8 cellular contexts compared by ENCODE assay signal in genomic region chr2:231642631-231643493, GRCh38. TPM values are rescaled to one million over a fixed set of nuclear protein-coding genes. Genes with fewer than 3 reads are reported as not detected.
DNase-seq lines count a peak whose midpoint lies in the region; ATAC-seq and TF ChIP-seq lines count a peak whose summit lies in the region.

No MANE protein-coding gene starts in this region.

- H3K36me3 Mint-ChIP-seq in activated CD4-positive, alpha-beta T cell treated with anti-CD3 and anti-CD28 coated beads, Interleukin-2, amount 10 ng/mL, durations not matched to agents 24 days and 14 days (ENCODE audit: low read depth): no peaks in the 10 kb centered on the region
- H3K36me3 Mint-ChIP-seq in mesothelial cell of epicardium: no peaks in the 10 kb centered on the region

- no peaks in the 10 kb centered on the region for H3K9me3 ChIP-seq in BLaER1

- ATAC-seq in GM21447 (IDR thresholded peaks at IDR 0.05; ENCODE audit: unreplicated experiment): peak; percentile 72

- peak overlapping the region; percentile 71 for H3K9ac ChIP-seq in BLaER1

- H3K27me3 ChIP-seq in BLaER1: no peaks in the 10 kb centered on the region

- peak overlapping the region; percentile 54 for H3K4me3 ChIP-seq in BLaER1

- H3K36me3 ChIP-seq in BLaER1: no peaks in the 10 kb centered on the region

- H4K20me1 ChIP-seq in BLaER1: no peaks in the 10 kb centered on the region

- DNase-seq in NAMALWA (ENCODE audit: low spot score) (peak; percentile 77), dedifferentiated amniotic fluid mesenchymal stem cell (ENCODE audit: extremely low spot score) (peak; percentile 98), mesothelial cell of epicardium (ENCODE audit: low spot score in 2 of 2, unreplicated experiment in 2 of 2) (peak; percentile 53 to 66), NCI-H524 (lab: John Stamatoyannopoulos, UW) (no peak)
- DNase-seq in activated CD4-positive, alpha-beta T cell treated with anti-CD3 and anti-CD28 coated beads, Interleukin-2, amount 10 ng/mL, durations not matched to agents 24 days and 14 days: peak; percentile 92
- DNase-seq in stimulated activated CD8-positive, alpha-beta memory T cell treated with anti-CD3 and anti-CD28 coated beads, Interleukin-4, amount 100 ng/mL, for 4 hours (ENCODE audit: low read depth in 2 of 2, low spot score in 1 of 2): peak; percentile 21 to 24

- H3K27me3 Mint-ChIP-seq in activated CD4-positive, alpha-beta T cell treated with anti-CD3 and anti-CD28 coated beads, Interleukin-2, amount 10 ng/mL, durations not matched to agents 24 days and 14 days: no peaks in the 10 kb centered on the region
- H3K27me3 Mint-ChIP-seq in mesothelial cell of epicardium (ENCODE audit: low read depth): no peaks in the 10 kb centered on the region

- H3K4me1 Mint-ChIP-seq in activated CD4-positive, alpha-beta T cell treated with anti-CD3 and anti-CD28 coated beads, Interleukin-2, amount 10 ng/mL, durations not matched to agents 24 days and 14 days: peaks cover 29% of the 10 kb centered on the region
- peaks cover 22% of the 10 kb centered on the region for H3K4me1 Mint-ChIP-seq in mesothelial cell of epicardium

- peak overlapping the region; percentile 89 for H3K4me2 ChIP-seq in BLaER1

- peak overlapping the region; percentile 77 for H3K4me3 Mint-ChIP-seq in activated CD4-positive, alpha-beta T cell treated with anti-CD3 and anti-CD28 coated beads, Interleukin-2, amount 10 ng/mL, durations not matched to agents 24 days and 14 days
- H3K4me3 Mint-ChIP-seq in mesothelial cell of epicardium: peak overlapping the region; percentile 47

- H3K4me1 ChIP-seq in BLaER1: peaks cover 98% of the 10 kb centered on the region

- H3K9me3 Mint-ChIP-seq in activated CD4-positive, alpha-beta T cell treated with anti-CD3 and anti-CD28 coated beads, Interleukin-2, amount 10 ng/mL, durations not matched to agents 24 days and 14 days: no peaks in the 10 kb centered on the region
- H3K9me3 Mint-ChIP-seq in mesothelial cell of epicardium: no peaks in the 10 kb centered on the region

- peak overlapping the region; percentile 89 for H3K27ac ChIP-seq in BLaER1

- intact Hi-C loops in activated CD4-positive, alpha-beta T cell treated with anti-CD3 and anti-CD28 coated beads, Interleukin-2, amount 10 ng/mL, durations not matched to agents 24 days and 14 days (cut with micrococcal nuclease): loop anchor here (1.0 kb wide), 2 partner anchors 19 to 31 kb away; no protein-coding TSS in a partner anchor

- peak overlapping the region; percentile 90 for H3K27ac Mint-ChIP-seq in activated CD4-positive, alpha-beta T cell treated with anti-CD3 and anti-CD28 coated beads, Interleukin-2, amount 10 ng/mL, durations not matched to agents 24 days and 14 days
- peak overlapping the region; percentile 98 for H3K27ac Mint-ChIP-seq in mesothelial cell of epicardium

- no peak for TF ChIP-seq CTCF in mesothelial cell of epicardium (IDR thresholded peaks at IDR 0.05; ENCODE audit: unreplicated experiment)

RNA-seq across cellular contexts. Expression of gene TEX44, which starts 50.2 kb away (rescaled TPM):
- not detected in 2 replicates for total RNA-seq in activated CD4-positive, alpha-beta T cell treated with anti-CD3 and anti-CD28 coated beads, Interleukin-2, amount 10 ng/mL, durations not matched to agents 24 days and 14 days
- not detected in 3 replicates for total RNA-seq in mesothelial cell of epicardium

Comparison
In these comparisons a context has a peak if more than half of its experiments do, and no peak if none do; other contexts are left out.
1. DNase-seq: peak in NAMALWA (single experiment), activated CD4-positive, alpha-beta T cell treated with anti-CD3 and anti-CD28 coated beads, Interleukin-2, amount 10 ng/mL, durations not matched to agents 24 days and 14 days (single experiment), dedifferentiated amniotic fluid mesenchymal stem cell (single experiment), mesothelial cell of epicardium (2 of 2) and stimulated activated CD8-positive, alpha-beta memory T cell treated with anti-CD3 and anti-CD28 coated beads, Interleukin-4, amount 100 ng/mL, for 4 hours (2 of 2); none in NCI-H524 (0 of 2).